Comparison of ENCODE assay signal across 10 cellular contexts in genomic region chr7:134920026-134920758, GRCh38.
DNase-seq lines count a peak whose midpoint lies in the region; ATAC-seq, FAIRE-seq and TF ChIP-seq lines count a peak whose summit lies in the region.
"Had no signal": no experiment of that assay in that cellular context is flagged by ENCODE, and none has a peak within 500 bp of the region (broad histone marks: within the 10 kb centered on the region; RNA-seq: fewer than 3 reads in every experiment).

No MANE protein-coding gene starts in this region.

- no TSS peak for BruUV-seq in A673 (replicated peaks; lab: Mats Ljungman, UMichigan)

- peak; percentile 40 for FAIRE-seq in RCC 7860 (lab: Jason Lieb, UNC)

- H3K9me3 ChIP-seq in A673 (ENCODE audit: low read depth, low read length, poor library complexity, severe bottlenecking) (no peaks in the 10 kb centered on the region), neural progenitor cell (ENCODE audit: low read depth) (no peaks in the 10 kb centered on the region)
- H3K9me3 ChIP-seq: MG63 had no signal

- no peak overlapping the region for H3K27ac ChIP-seq in A673 (ENCODE audit: low read depth, low read length, poor library complexity, severe bottlenecking)
- H3K27ac ChIP-seq in neural progenitor cell = no peak overlapping the region

- H3K4me1 Mint-ChIP-seq in neural progenitor cell = no peaks in the 10 kb centered on the region
- H3K4me1 Mint-ChIP-seq: activated naive CD4-positive, alpha-beta T cell treated with anti-CD3 and anti-CD28 coated beads, Interleukin-2, amount 50 U/mL, for 24 hours had no signal

- H3F3A ChIP-seq in neural progenitor cell (ENCODE audit: low read depth) = no peaks in the 10 kb centered on the region

- CTCF ChIA-PET in A673 (lab: Charles Lee) = no interaction called here

- H3K27ac Mint-ChIP-seq in neural progenitor cell = no peak overlapping the region
- H3K27ac Mint-ChIP-seq: activated naive CD4-positive, alpha-beta T cell treated with anti-CD3 and anti-CD28 coated beads, Interleukin-2, amount 50 U/mL, for 24 hours had no signal

- no peak overlapping the region for H3K9ac ChIP-seq in neural progenitor cell

- no peaks in the 10 kb centered on the region for H3K27me3 Mint-ChIP-seq in neural progenitor cell (ENCODE audit: insufficient read depth, low read depth)
- H3K27me3 Mint-ChIP-seq: activated naive CD4-positive, alpha-beta T cell treated with anti-CD3 and anti-CD28 coated beads, Interleukin-2, amount 50 U/mL, for 24 hours had no signal

- no peaks in the 10 kb centered on the region for H4K20me1 ChIP-seq in neural progenitor cell (ENCODE audit: low read depth)

- no peak overlapping the region for H2AFZ ChIP-seq in neural progenitor cell (replicated peaks)

- H3K4me1 ChIP-seq in A673 (ENCODE audit: insufficient read depth, low read length, poor library complexity, severe bottlenecking) (peaks cover 27% of the 10 kb centered on the region), neural progenitor cell (no peaks in the 10 kb centered on the region)

- H3K36me3 ChIP-seq in A673 (ENCODE audit: insufficient read depth, low read length, poor library complexity, severe bottlenecking) (no peaks in the 10 kb centered on the region), neural progenitor cell (no peaks in the 10 kb centered on the region)
- H3K36me3 ChIP-seq: MG63 had no signal

- POLR2A ChIA-PET in A673 (lab: Charles Lee; ENCODE audit: low non-redundant PET) = no interaction called here

- H3K4me3 ChIP-seq in A673 (ENCODE audit: low read depth, low read length, poor library complexity, severe bottlenecking) (no peak overlapping the region), neural progenitor cell (no peak overlapping the region)
- H3K4me3 ChIP-seq: MG63 had no signal

- peaks cover 18% of the 10 kb centered on the region for H3K36me3 Mint-ChIP-seq in neural progenitor cell

- TF ChIP-seq CTCF in A673 (conservative IDR thresholded peaks at IDR 0.05; ENCODE audit: low read depth, low read length) (no peak), neural progenitor cell (IDR thresholded peaks at IDR 0.05) (no peak)

- intact Hi-C loops in A673 (cut with micrococcal nuclease; ENCODE audit: unreplicated experiment) = no loop called here

- H3K4me2 ChIP-seq in neural progenitor cell = no peak overlapping the region

- no peak overlapping the region for H3K4me3 Mint-ChIP-seq in neural progenitor cell
- H3K4me3 Mint-ChIP-seq: activated naive CD4-positive, alpha-beta T cell treated with anti-CD3 and anti-CD28 coated beads, Interleukin-2, amount 50 U/mL, for 24 hours had no signal

- ATAC-seq in GM21390 (IDR thresholded peaks at IDR 0.05; ENCODE audit: unreplicated experiment) = peak; percentile 75

- peaks cover 29% of the 10 kb centered on the region for H3K79me2 ChIP-seq in neural progenitor cell (ENCODE audit: low read depth)

- peaks cover 1% of the 10 kb centered on the region for H3K9me3 Mint-ChIP-seq in neural progenitor cell

- H3K27me3 ChIP-seq in A673 (replicated peaks; ENCODE audit: insufficient read depth, low read depth, low read length, poor library complexity) = no peaks in the 10 kb centered on the region
- H3K27me3 ChIP-seq in neural progenitor cell = no peaks in the 10 kb centered on the region
- H3K27me3 ChIP-seq: MG63 had no signal

- DNase-seq in A673 (ENCODE audit: low spot score) (peak; percentile 42), RCC 7860 (ENCODE audit: low spot score) (no peak), glomerular visceral epithelial cell (ENCODE audit: extremely low spot score) (peak; percentile 12), D341Med (ENCODE audit: low spot score) (no peak), neural progenitor cell (ENCODE audit: low spot score) (no peak), NCI-H1105 (lab: John Stamatoyannopoulos, UW) (no peak), MV-4-11 (lab: John Stamatoyannopoulos, UW) (no peak)
- DNase-seq: MG63 had no signal

Comparison
In these comparisons a context has a peak if more than half of its experiments do, and no peak if none do; other contexts are left out.
1. DNase-seq: peak in A673 (single experiment) and glomerular visceral epithelial cell (single experiment); none in RCC 7860 (single experiment), D341Med (single experiment), neural progenitor cell (single experiment), NCI-H1105 (single experiment) and MV-4-11 (single experiment).